In the genomic region with DNA sequence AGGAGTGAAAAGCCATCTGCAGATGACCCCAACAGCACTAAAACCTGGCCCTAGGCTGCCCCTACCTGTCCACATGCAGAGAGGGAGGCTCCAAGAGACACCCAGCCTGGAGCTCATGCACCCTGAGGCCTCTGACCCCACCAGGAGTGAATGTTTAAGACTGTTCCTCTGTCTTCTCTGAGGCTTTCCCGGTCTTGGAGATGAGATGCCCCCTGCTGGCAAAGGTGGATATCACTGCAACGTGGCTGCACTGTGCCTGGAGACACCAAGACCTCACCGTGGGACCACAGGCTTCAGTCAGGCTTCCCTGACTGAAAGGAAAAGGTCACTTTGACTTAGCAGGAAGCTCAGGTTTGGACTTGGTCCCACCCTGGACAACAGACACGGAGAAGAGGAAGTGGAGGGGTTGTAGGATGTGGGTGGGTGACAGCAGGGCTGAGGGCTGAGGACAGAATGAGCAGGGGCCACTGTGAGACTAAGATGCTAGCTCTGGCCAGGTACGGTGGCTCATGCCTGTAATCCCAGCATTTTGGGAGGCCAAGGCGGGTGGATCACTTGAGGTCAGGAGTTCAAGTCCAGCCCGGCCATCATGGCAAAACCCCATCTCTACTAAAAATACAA, we compare ENCODE assay signal across 1 cellular context.
TF ChIP-seq lines count a peak whose summit lies in the region.
"Not testable (repeated sequence)": the region's sequence is repeated elsewhere in the genome, so short reads cannot be mapped to it uniquely, and the experiment has no call there.

No MANE protein-coding gene starts in this region.

TF ChIP-seq in K562, 482 proteins besides CTCF, POLR2A, EP300 and RAD21 (continued from another document):
- TF ChIP-seq SMC3 (conservative IDR thresholded peaks at IDR 0.05; ENCODE audit: insufficient read depth, low read depth, low read length) (0 out of 2 replicates have a peak, but pooled peaks have one; percentile 9), MYC (IDR thresholded peaks at IDR 0.05; ENCODE audit: low read depth, low read length) (0 out of 2 replicates have a peak, but pooled peaks have one; percentile 17)
- not testable (repeated sequence) for TF ChIP-seq MYC (CRISPR knock-in tag; IDR thresholded peaks at IDR 0.05; ENCODE audit: borderline replicate concordance, low read depth)
